23 cellular contexts compared by ENCODE assay signal in genomic region chrX:29215251-29215650, GRCh38.
"Had no signal": no experiment of that assay in that cellular context is flagged by ENCODE, and none has a peak within 500 bp of the region (broad histone marks: within the 10 kb centered on the region; RNA-seq: fewer than 3 reads in every experiment).

No MANE protein-coding gene starts in this region.

- FAIRE-seq: endometrium had no signal

- H3K9ac ChIP-seq: neural progenitor cell had no signal

- H3K9me3 ChIP-seq: left lung, right lobe of liver, testis, uterus had no signal

- H3K27me3 ChIP-seq: heart left ventricle, left lung, neural progenitor cell, right lobe of liver, testis, uterus had no signal

- H3K4me3 ChIP-seq: heart left ventricle, left lung, neural progenitor cell, right lobe of liver, skin epidermis, testis, uterus had no signal

- ATAC-seq: activated T-cell treated with anti-CD3 and anti-CD28 coated beads, Interleukin-2, amount 50 U/mL, for 72 hours; heart left ventricle; left lung; naive thymus-derived CD8-positive, alpha-beta T cell; right lobe of liver had no signal

- H3K4me2 ChIP-seq: neural progenitor cell had no signal

- H2AFZ ChIP-seq: neural progenitor cell had no signal

- H3K36me3 ChIP-seq: heart left ventricle, left lung, neural progenitor cell, right lobe of liver, uterus had no signal

- H3K27ac ChIP-seq: heart left ventricle, left lung, neural progenitor cell, right lobe of liver, skin epidermis, testis, uterus had no signal

- DNase-seq: activated CD4-positive, alpha-beta memory T cell treated with anti-CD3 and anti-CD28 coated beads, Interleukin-2, amount 10 ng/mL, durations not matched to agents 7 days and 5 days; activated CD4-positive, alpha-beta T cell treated with anti-CD3 and anti-CD28 coated beads, Interleukin-2, amount 10 ng/mL, durations not matched to agents 24 days and 14 days; activated effector memory CD4-positive, alpha-beta T cell treated with anti-CD3 and anti-CD28 coated beads, Interleukin-2, amount 50 U/mL, for 16 hours; activated naive CD4-positive, alpha-beta T cell treated with anti-CD3 and anti-CD28 coated beads, Interleukin-2, amount 10 ng/mL, durations not matched to agents 7 days and 5 days; activated T-cell treated with anti-CD3 and anti-CD28 coated beads, Interleukin-2, amount 50 U/mL, for 72 hours; anterior cingulate cortex; effector CD4-positive, alpha-beta T cell; erythroblast; heart left ventricle; left lung; naive thymus-derived CD8-positive, alpha-beta T cell; posterior cingulate gyrus; right lobe of liver; stimulated activated CD4-positive, alpha-beta T cell treated with anti-CD3 and anti-CD28 coated beads, Interleukin-15, amount 100 ng/mL, for 24 hours; stimulated activated CD4-positive, alpha-beta T cell treated with anti-CD3 and anti-CD28 coated beads, Interleukin-2, amount 100 ng/mL, for 48 hours; stimulated activated CD8-positive, alpha-beta memory T cell treated with anti-CD3 and anti-CD28 coated beads, Interleukin-4, amount 100 ng/mL, for 48 hours; stimulated activated naive CD4-positive, alpha-beta T cell; testis; trophoblast cell; uterus had no signal

- H3K4me1 ChIP-seq: heart left ventricle, left lung, neural progenitor cell, right lobe of liver, testis, uterus had no signal
